ENCODE assay signal across 18 cellular contexts in the genomic region with DNA sequence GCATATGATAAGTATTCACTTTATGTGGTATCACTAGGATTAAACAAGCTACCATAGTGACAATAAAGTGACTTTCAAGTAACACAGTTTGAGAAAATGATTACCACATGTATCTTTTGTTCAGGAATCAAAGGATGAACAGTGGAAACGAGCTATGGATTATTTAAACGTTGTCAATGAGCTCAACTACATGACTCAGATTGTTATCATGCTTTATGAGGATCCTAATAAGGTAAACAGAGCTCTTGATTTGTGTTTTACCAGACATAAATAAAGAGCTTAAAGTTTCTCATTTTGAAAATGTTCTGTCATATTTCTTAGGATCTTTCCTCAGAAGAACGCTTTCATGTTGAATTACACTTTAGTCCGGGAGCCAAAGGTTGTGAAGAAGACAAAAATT. TPM values are rescaled to one million over a fixed set of nuclear protein-coding genes. Genes with fewer than 3 reads are reported as not detected.
DNase-seq lines count a peak whose midpoint lies in the region; ATAC-seq, FAIRE-seq and TF ChIP-seq lines count a peak whose summit lies in the region.
"Had no signal": no experiment of that assay in that cellular context is flagged by ENCODE, and none has a peak within 500 bp of the region (broad histone marks: within the 10 kb centered on the region; RNA-seq: fewer than 3 reads in every experiment).

No MANE protein-coding gene starts in this region.

- no peak overlapping the region for H3K27ac Mint-ChIP-seq in activated CD4-positive, alpha-beta memory T cell treated with anti-CD3 and anti-CD28 coated beads for 36 hours
- H3K27ac Mint-ChIP-seq: CD4-positive, alpha-beta memory T cell had no signal

- ATAC-seq in foreskin keratinocyte (peak; percentile 20), HG02763 (IDR thresholded peaks at IDR 0.05; ENCODE audit: unreplicated experiment) (no peak)

- CTCF ChIA-PET in activated CD4-positive, alpha-beta memory T cell treated with anti-CD3 and anti-CD28 coated beads for 36 hours (lab: Charles Lee): interaction anchor here (0.7 to 2.0 kb wide), 2 partner anchors 10 to 47 kb away, joined by 4 to 5 read pairs; no protein-coding TSS in a partner anchor

- DNase-seq in H54 (ENCODE audit: insufficient read length, low spot score): no peak
- DNase-seq in bronchial epithelial cell (ENCODE audit: low read depth): peak; percentile 12
- no peak for DNase-seq in foreskin keratinocyte
- DNase-seq in dorsolateral prefrontal cortex: no peak
- no peak for DNase-seq in activated CD4-positive, alpha-beta memory T cell treated with anti-CD3 and anti-CD28 coated beads for 36 hours
- DNase-seq in NCI-H446 (lab: John Stamatoyannopoulos, UW): no peak
- DNase-seq: BE2C; CD4-positive, alpha-beta memory T cell; COR-L47; DMS153; DMS79 treated with DMSO at 0.1 percent for 48 hours; EL; GDM1; H7 had no signal

- no peak for TF ChIP-seq CTCF in bronchial epithelial cell (IDR thresholded peaks at IDR 0.05; ENCODE audit: insufficient read depth, low read length, severe bottlenecking)
- no peak for TF ChIP-seq CTCF in foreskin keratinocyte (conservative IDR thresholded peaks at IDR 0.05)
- TF ChIP-seq CTCF in dorsolateral prefrontal cortex (IDR thresholded peaks at IDR 0.05 in 54 of 56, conservative IDR thresholded peaks at IDR 0.05 in 2 of 56; ENCODE audit: low read depth in 1 of 56, partially characterized antibody in 56 of 56): no peak

- H3K4me3 Mint-ChIP-seq in activated CD4-positive, alpha-beta memory T cell treated with anti-CD3 and anti-CD28 coated beads for 36 hours: no peak overlapping the region
- H3K4me3 Mint-ChIP-seq: CD4-positive, alpha-beta memory T cell had no signal

- H3K4me1 Mint-ChIP-seq in activated CD4-positive, alpha-beta memory T cell treated with anti-CD3 and anti-CD28 coated beads for 36 hours (ENCODE audit: low read depth): no peaks in the 10 kb centered on the region
- H3K4me1 Mint-ChIP-seq: CD4-positive, alpha-beta memory T cell had no signal

- POLR2A ChIA-PET in activated CD4-positive, alpha-beta memory T cell treated with anti-CD3 and anti-CD28 coated beads for 36 hours (lab: Charles Lee): interaction anchor here (0.7 kb wide), 1 partner anchor 57 kb away, joined by 3 read pairs; the partner anchor contains the start of genes GIN1 and PPIP5K2

- no peaks in the 10 kb centered on the region for H3K4me1 ChIP-seq in foreskin keratinocyte
- H3K4me1 ChIP-seq: BE2C had no signal

- H3K27me3 Mint-ChIP-seq in activated CD4-positive, alpha-beta memory T cell treated with anti-CD3 and anti-CD28 coated beads for 36 hours: no peaks in the 10 kb centered on the region
- H3K27me3 Mint-ChIP-seq: CD4-positive, alpha-beta memory T cell had no signal

- H3K9me3 Mint-ChIP-seq in activated CD4-positive, alpha-beta memory T cell treated with anti-CD3 and anti-CD28 coated beads for 36 hours: no peaks in the 10 kb centered on the region
- H3K9me3 Mint-ChIP-seq: CD4-positive, alpha-beta memory T cell had no signal

- H3K27me3 ChIP-seq in bronchial epithelial cell (ENCODE audit: control insufficient read depth, insufficient read depth, low read length) (no peaks in the 10 kb centered on the region), foreskin keratinocyte (no peaks in the 10 kb centered on the region), dorsolateral prefrontal cortex (no peaks in the 10 kb centered on the region)
- H3K27me3 ChIP-seq: BE2C had no signal

- intact Hi-C loops in dorsolateral prefrontal cortex (cut with DNase I): no loop called here
- intact Hi-C loops in activated CD4-positive, alpha-beta memory T cell treated with anti-CD3 and anti-CD28 coated beads for 36 hours (cut with micrococcal nuclease): no loop called here

- H3K36me3 Mint-ChIP-seq in activated CD4-positive, alpha-beta memory T cell treated with anti-CD3 and anti-CD28 coated beads for 36 hours: peaks cover 21% of the 10 kb centered on the region

- no peak overlapping the region for H3K4me3 ChIP-seq in bronchial epithelial cell (ENCODE audit: low read depth, low read length)
- no peak overlapping the region for H3K4me3 ChIP-seq in dorsolateral prefrontal cortex
- H3K4me3 ChIP-seq: GM23248 had no signal

- H3K27ac ChIP-seq in foreskin keratinocyte (no peak overlapping the region), dorsolateral prefrontal cortex (no peak overlapping the region)
- H3K27ac ChIP-seq: C4-2B, GM23248 had no signal

- no peaks in the 10 kb centered on the region for H3K36me3 ChIP-seq in bronchial epithelial cell (ENCODE audit: control insufficient read depth, insufficient read depth, low read length)
- H3K36me3 ChIP-seq: BE2C had no signal

- no peak for TF ChIP-seq POLR2A in H54 (IDR thresholded peaks at IDR 0.05; ENCODE audit: low read depth, low read length)

- FAIRE-seq in H54 (lab: Jason Lieb, UNC) (peak; percentile 62), bronchial epithelial cell (lab: Jason Lieb, UNC) (no peak)
- FAIRE-seq: D721Med had no signal

RNA-seq across cellular contexts. Expression of gene PPIP5K2, which starts 57.4 kb away (rescaled TPM):
- total RNA-seq in bronchial epithelial cell (11.9 and 20.3 TPM in 2 replicates), foreskin keratinocyte (21.1 and 22.2 TPM in 2 replicates), dorsolateral prefrontal cortex (10 to 100 TPM; 44.0 to 92.9 (median 74.6) TPM)
- polyA plus RNA-seq in foreskin keratinocyte: 5.0 and 5.9 TPM in 2 replicates
- total RNA-seq in activated CD4-positive, alpha-beta memory T cell treated with anti-CD3 and anti-CD28 coated beads for 36 hours: 10 to 100 TPM; 40.6 to 44.4 TPM

RNA-seq across cellular contexts. Expression of gene GIN1, which starts 57.6 kb away (rescaled TPM):
- 5.0 and 6.5 TPM in 2 replicates for total RNA-seq in bronchial epithelial cell
- 4.8 and 5.7 TPM in 2 replicates for total RNA-seq in foreskin keratinocyte
- 3.2 and 4.0 TPM in 2 replicates for polyA plus RNA-seq in foreskin keratinocyte
- 10 to 100 TPM in 100 of 120 experiments, 1 to 10 TPM in 20; 6.3 to 18.9 (median 12.1) TPM for total RNA-seq in dorsolateral prefrontal cortex
- total RNA-seq in activated CD4-positive, alpha-beta memory T cell treated with anti-CD3 and anti-CD28 coated beads for 36 hours: 10 to 100 TPM in 1 of 2 experiments, 1 to 10 TPM in 1; 9.7 to 10.7 TPM
